8 cellular contexts compared by ENCODE assay signal in genomic region chr11:68837583-68838571, GRCh38. TPM values are rescaled to one million over a fixed set of nuclear protein-coding genes. Genes with fewer than 3 reads are reported as not detected.
A peak's percentile ranks its signal among the peaks of the same experiment; 100 is the strongest.
DNase-seq lines count a peak whose midpoint lies in the region; ATAC-seq and TF ChIP-seq lines count a peak whose summit lies in the region.

No MANE protein-coding gene starts in this region.

- H3K9me3 ChIP-seq in CD8-positive, alpha-beta memory T cell (ENCODE audit: low read length): no peaks in the 10 kb centered on the region
- no peaks in the 10 kb centered on the region for H3K9me3 ChIP-seq in SJSA1 (replicated peaks)
- no peaks in the 10 kb centered on the region for H3K9me3 ChIP-seq in esophagus (ENCODE audit: control insufficient read depth in 2 of 2, insufficient read depth in 1 of 2, low read depth in 1 of 2, low read length in 1 of 2)
- no peaks in the 10 kb centered on the region for H3K9me3 ChIP-seq in psoas muscle

- no peaks in the 10 kb centered on the region for H3K36me3 ChIP-seq in CD8-positive, alpha-beta memory T cell (ENCODE audit: insufficient read depth, low read length)
- peaks cover 31% of the 10 kb centered on the region for H3K36me3 ChIP-seq in SJSA1
- no peaks in the 10 kb centered on the region for H3K36me3 ChIP-seq in esophagus (ENCODE audit: control insufficient read depth in 2 of 2, insufficient read depth in 2 of 2, low read length in 1 of 2)
- no peaks in the 10 kb centered on the region for H3K36me3 ChIP-seq in psoas muscle (ENCODE audit: insufficient read depth in 1 of 2, low read depth in 1 of 2)

- WGBS in esophagus, 2 donors: 66 to 69% methylated on average over 17 of the region's 17 CpGs
- WGBS in psoas muscle, 3 donors: 79 to 84% (median 84%) methylated on average over 17 of the region's 17 CpGs

- H3K4me1 Mint-ChIP-seq in CD8-positive, alpha-beta memory T cell: peaks cover 42 to 70% (median 65%) of the 10 kb centered on the region in 3 donors

- H3K9me3 Mint-ChIP-seq in CD8-positive, alpha-beta memory T cell: no peaks in the 10 kb centered on the region

- intact Hi-C loops in psoas muscle (cut with DNase I): loop anchor here in 1 of 2 donors (2.0 kb wide), 1 partner anchor 27 kb away; no protein-coding TSS in a partner anchor

- no peak for ATAC-seq in psoas muscle
- no peak for ATAC-seq in GM21576 (IDR thresholded peaks at IDR 0.05; ENCODE audit: unreplicated experiment)

- H3K36me3 Mint-ChIP-seq in CD8-positive, alpha-beta memory T cell: peaks cover 0 to 8% (median 0%) of the 10 kb centered on the region in 3 donors

- no peaks in the 10 kb centered on the region for H3K27me3 Mint-ChIP-seq in CD8-positive, alpha-beta memory T cell

- POLR2A ChIA-PET in CD8-positive, alpha-beta memory T cell (lab: Charles Lee): no interaction called here

- CTCF ChIA-PET in CD8-positive, alpha-beta memory T cell (lab: Charles Lee): interaction anchor here (0.9 to 1.4 kb wide), 2 partner anchors 12 to 254 kb away, joined by 3 to 5 read pairs; no protein-coding TSS in a partner anchor

- H3K4me3 Mint-ChIP-seq in CD8-positive, alpha-beta memory T cell: peak overlapping the region; percentile 53 to 94 (median 76)

- H3K27ac Mint-ChIP-seq in CD8-positive, alpha-beta memory T cell: peak overlapping the region; percentile 67 to 99 (median 92)

- DNase-seq in CD8-positive, alpha-beta memory T cell: no peak
- DNase-seq in SJSA1 (ENCODE audit: low read depth in 1 of 2, low spot score in 2 of 2) (no peak), psoas muscle (no peak), GOT3 (lab: John Stamatoyannopoulos, UW) (no peak), retina (no peak), germinal center (ENCODE audit: low spot score) (no peak)

- peak overlapping the region; percentile 74 for H3K27ac ChIP-seq in CD8-positive, alpha-beta memory T cell (ENCODE audit: low read depth, low read length)
- H3K27ac ChIP-seq in SJSA1: peak overlapping the region; percentile 72
- peak overlapping the region; percentile 92 to 97 for H3K27ac ChIP-seq in esophagus (ENCODE audit: low read depth in 2 of 2, low read length in 1 of 2)
- peak overlapping the region; percentile 94 for H3K27ac ChIP-seq in psoas muscle

- TF ChIP-seq CTCF in psoas muscle (IDR thresholded peaks at IDR 0.05): no peak

- peaks cover 59% of the 10 kb centered on the region for H3K4me1 ChIP-seq in CD8-positive, alpha-beta memory T cell (ENCODE audit: insufficient read depth, low read length)
- H3K4me1 ChIP-seq in SJSA1 (replicated peaks) (peaks cover 42% of the 10 kb centered on the region), esophagus (ENCODE audit: control insufficient read depth in 2 of 2, insufficient read depth in 2 of 2, low read length in 1 of 2) (peaks cover 10 to 34% of the 10 kb centered on the region in 2 donors), psoas muscle (peaks cover 51% of the 10 kb centered on the region)

- peak overlapping the region; percentile 70 for H3K4me3 ChIP-seq in CD8-positive, alpha-beta memory T cell (ENCODE audit: low read length)
- no peak overlapping the region for H3K4me3 ChIP-seq in SJSA1
- H3K4me3 ChIP-seq in esophagus (ENCODE audit: low read depth in 1 of 2, low read length in 2 of 2): no peak overlapping the region
- H3K4me3 ChIP-seq in psoas muscle: peak overlapping the region; percentile 80

- no peaks in the 10 kb centered on the region for H3K27me3 ChIP-seq in CD8-positive, alpha-beta memory T cell (ENCODE audit: insufficient read depth, low read length, poor library complexity, severe bottlenecking)
- no peaks in the 10 kb centered on the region for H3K27me3 ChIP-seq in SJSA1 (replicated peaks)
- H3K27me3 ChIP-seq in esophagus (ENCODE audit: control insufficient read depth in 1 of 2, insufficient read depth in 2 of 2, low read length in 2 of 2): no peaks in the 10 kb centered on the region
- no peaks in the 10 kb centered on the region for H3K27me3 ChIP-seq in psoas muscle (ENCODE audit: insufficient read depth in 3 of 3, low read length in 2 of 3)

RNA-seq across cellular contexts. Expression of gene CPT1A, which starts 3.8 kb away (rescaled TPM):
- total RNA-seq in CD8-positive, alpha-beta memory T cell: 10 to 100 TPM; 25.6 to 27.4 TPM
- 9.8 TPM for polyA plus RNA-seq in CD8-positive, alpha-beta memory T cell
- total RNA-seq in SJSA1 (2014; rRNA removed; shearing (Covaris generic)): 39.2 and 61.1 TPM in 2 replicates
- polyA plus RNA-seq in esophagus (10 to 100 TPM in 1 of 2 donors, 1 to 10 TPM in 1; 8.4 to 13.8 TPM), psoas muscle (10 to 100 TPM in 2 of 3 donors, 1 to 10 TPM in 1; 8.6 to 12.9 (median 11.5) TPM)
- total RNA-seq in psoas muscle: 10 to 100 TPM in 3 of 4 donors, 1 to 10 TPM in 1; 9.7 to 29.2 (median 15.0) TPM

Comparison
In these comparisons a context has a peak if more than half of its experiments do, and no peak if none do; other contexts are left out.
1. H3K4me3 ChIP-seq: peak in CD8-positive, alpha-beta memory T cell (single experiment) and psoas muscle (single experiment); none in SJSA1 (single experiment) and esophagus (0 of 2).
2. Peak in every context shown above with its lines, with median percentiles within 50 percentile points of each other: H3K27ac ChIP-seq.